In the genomic region with DNA sequence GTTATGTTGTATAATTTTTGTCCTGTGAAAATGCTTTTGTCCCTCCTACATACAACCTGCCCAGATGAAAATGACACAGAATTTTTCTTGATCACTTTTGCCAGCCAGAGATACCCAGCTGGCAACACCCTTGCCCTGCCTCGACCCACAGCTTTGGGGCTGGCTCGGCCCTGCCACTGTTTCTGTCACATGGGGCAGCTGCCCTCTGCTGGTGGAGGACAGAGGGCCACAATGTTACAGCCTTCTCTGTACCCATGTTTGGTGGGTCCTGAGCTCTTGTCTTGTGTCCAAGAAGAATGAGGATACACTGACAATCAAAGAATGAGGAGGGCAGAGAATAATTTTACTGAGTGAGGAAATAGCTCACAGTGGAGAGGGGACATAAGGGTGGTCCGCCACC, we compare ENCODE assay signal across 10 cellular contexts. TPM values are rescaled to one million over a fixed set of nuclear protein-coding genes. Genes with fewer than 3 reads are reported as not detected.
DNase-seq lines count a peak whose midpoint lies in the region; ATAC-seq and TF ChIP-seq lines count a peak whose summit lies in the region.
"Had no signal": no experiment of that assay in that cellular context is flagged by ENCODE, and none has a peak within 500 bp of the region (broad histone marks: within the 10 kb centered on the region; RNA-seq: fewer than 3 reads in every experiment).

No MANE protein-coding gene starts in this region.

- no peaks in the 10 kb centered on the region for H3K36me3 ChIP-seq in MM.1S (replicated peaks; ENCODE audit: insufficient read depth, low read length)

- no peak overlapping the region for H3K4me2 ChIP-seq in MM.1S (ENCODE audit: low read depth, low read length)

- no peaks in the 10 kb centered on the region for H3K36me3 Mint-ChIP-seq in progenitor cell of endocrine pancreas (ENCODE audit: insufficient read depth)

- no peak overlapping the region for H3K4me3 Mint-ChIP-seq in progenitor cell of endocrine pancreas (ENCODE audit: low read depth)

- TF ChIP-seq CTCF in MM.1S (IDR thresholded peaks at IDR 0.05; ENCODE audit: low read length), result peak; percentile 34
- peak; percentile 32 for TF ChIP-seq CTCF in progenitor cell of endocrine pancreas (IDR thresholded peaks at IDR 0.05; ENCODE audit: unreplicated experiment)

- H3K79me2 ChIP-seq in MM.1S (ENCODE audit: low read length), result no peaks in the 10 kb centered on the region

- no peak overlapping the region for H2AFZ ChIP-seq in MM.1S (ENCODE audit: low read length)

- no peaks in the 10 kb centered on the region for H3K9me2 ChIP-seq in MM.1S (replicated peaks; ENCODE audit: insufficient read depth, low read length)

- H3K9me3 Mint-ChIP-seq in progenitor cell of endocrine pancreas (ENCODE audit: low read depth), result peaks cover 26% of the 10 kb centered on the region

- no peak overlapping the region for H3K27ac ChIP-seq in MM.1S (ENCODE audit: low read length)

- peaks cover 6% of the 10 kb centered on the region for H3K4me1 Mint-ChIP-seq in progenitor cell of endocrine pancreas (ENCODE audit: low read depth)

- no peaks in the 10 kb centered on the region for H3K9me3 ChIP-seq in MM.1S (replicated peaks; ENCODE audit: insufficient read depth, low read length)

- H3K9ac ChIP-seq in MM.1S (ENCODE audit: low read length), result no peak overlapping the region

- H3K27me3 Mint-ChIP-seq in progenitor cell of endocrine pancreas, result no peaks in the 10 kb centered on the region

- intact Hi-C loops in Right ventricle myocardium inferior (cut with DNase I), result no loop called here

- DNase-seq in activated CD4-positive, alpha-beta T cell treated with anti-CD3 and anti-CD28 coated beads for 48 hours, result peak; percentile 12
- no peak for DNase-seq in activated CD4-positive, alpha-beta T cell treated with anti-CD3 and anti-CD28 coated beads for 1 hour
- DNase-seq in MM.1S (peak; percentile 6), dermis blood vessel endothelial cell (peak; percentile 13), progenitor cell of endocrine pancreas (ENCODE audit: low spot score, unreplicated experiment) (no peak), NCI-H187 treated with DMSO at 0.1 percent for 48 hours (lab: John Stamatoyannopoulos, UW) (no peak), Right ventricle myocardium inferior (ENCODE audit: missing footprints) (no peak)
- DNase-seq: activated CD4-positive, CD25-positive, alpha-beta regulatory T cell treated with anti-CD3 and anti-CD28 coated beads, Interleukin-2, amount 50 U/mL, for 72 hours; left ventricle myocardium superior had no signal

- H3F3A ChIP-seq in MM.1S (ENCODE audit: insufficient read depth, low read length), result no peaks in the 10 kb centered on the region

- H3K4me1 ChIP-seq in MM.1S (ENCODE audit: low read length), result no peaks in the 10 kb centered on the region

- no peaks in the 10 kb centered on the region for H3K27me3 ChIP-seq in MM.1S (replicated peaks; ENCODE audit: insufficient read depth, low read length)

- H3K27ac Mint-ChIP-seq in progenitor cell of endocrine pancreas, result no peak overlapping the region

- ATAC-seq in Right ventricle myocardium inferior (no peak), HG02852 (IDR thresholded peaks at IDR 0.05; ENCODE audit: unreplicated experiment) (no peak)
- ATAC-seq: left ventricle myocardium superior had no signal

- no peaks in the 10 kb centered on the region for H4K20me1 ChIP-seq in MM.1S (ENCODE audit: insufficient read depth, low read length)

- no peak overlapping the region for H3K4me3 ChIP-seq in MM.1S (ENCODE audit: low read length)

RNA-seq across cellular contexts. Expression of a gene that starts 31.1 kb away (rescaled TPM):
- total RNA-seq in dermis blood vessel endothelial cell (not detected in 2 replicates), progenitor cell of endocrine pancreas (not detected in 2 replicates), Right ventricle myocardium inferior (not detected)
- total RNA-seq: left ventricle myocardium superior had no signal

Comparison
In these comparisons a context has a peak if more than half of its experiments do, and no peak if none do; other contexts are left out.
1. DNase-seq: peak in activated CD4-positive, alpha-beta T cell treated with anti-CD3 and anti-CD28 coated beads for 48 hours (single experiment), MM.1S (single experiment) and dermis blood vessel endothelial cell (single experiment); none in activated CD4-positive, alpha-beta T cell treated with anti-CD3 and anti-CD28 coated beads for 1 hour (single experiment), progenitor cell of endocrine pancreas (single experiment), NCI-H187 treated with DMSO at 0.1 percent for 48 hours (single experiment) and Right ventricle myocardium inferior (single experiment).